ENCODE assay signal across 8 cellular contexts in the genomic region with DNA sequence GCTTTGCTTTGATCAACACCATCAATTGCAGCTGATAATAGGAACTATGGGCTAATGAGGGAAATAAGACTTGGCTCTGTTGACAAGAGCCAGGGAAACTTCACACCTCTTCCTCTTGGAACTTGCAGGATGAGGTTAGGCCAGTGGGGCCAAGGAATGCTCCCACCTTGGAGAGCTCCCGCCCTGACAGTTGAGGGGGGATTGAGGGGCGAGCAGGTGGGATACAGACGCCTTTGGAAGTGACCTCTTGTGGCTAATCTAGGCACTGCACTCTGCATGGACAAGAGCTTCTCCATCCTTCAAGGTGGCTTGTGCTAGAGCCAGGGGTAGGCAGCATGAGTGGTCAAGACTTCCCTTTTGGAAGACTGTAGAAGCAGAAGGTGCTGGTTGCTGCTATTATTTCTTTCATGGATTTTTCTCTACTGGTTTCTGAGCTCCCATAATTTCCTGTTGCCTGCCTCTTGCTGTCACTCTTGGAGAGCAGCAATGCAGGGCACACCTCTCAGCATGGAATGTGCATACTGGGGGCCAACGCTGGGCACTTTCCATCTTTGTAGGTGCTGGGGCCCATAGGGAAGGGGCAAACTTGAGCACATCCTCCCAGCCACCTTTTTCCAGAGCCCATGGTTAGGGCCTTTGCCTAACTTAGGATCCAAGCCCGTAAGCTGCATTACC. TPM values are rescaled to one million over a fixed set of nuclear protein-coding genes. Genes with fewer than 3 reads are reported as not detected.
DNase-seq lines count a peak whose midpoint lies in the region; ATAC-seq, FAIRE-seq and TF ChIP-seq lines count a peak whose summit lies in the region.

No MANE protein-coding gene starts in this region.

- H3K79me2 ChIP-seq in endothelial cell of umbilical vein (ENCODE audit: control insufficient read depth, insufficient read depth, low read length) = peaks cover 17% of the 10 kb centered on the region
- H3K79me2 ChIP-seq in osteoblast (ENCODE audit: insufficient read depth, low read length) = peaks cover 24% of the 10 kb centered on the region

- H3K4me2 ChIP-seq in endothelial cell of umbilical vein (ENCODE audit: insufficient read depth, low read length) (no peak overlapping the region), osteoblast (ENCODE audit: insufficient read depth, low read length) (no peak overlapping the region)

- peaks cover 7% of the 10 kb centered on the region for H3K4me1 ChIP-seq in endothelial cell of umbilical vein (ENCODE audit: control insufficient read depth, extremely low read depth, insufficient read depth, low read length)
- peaks cover 7% of the 10 kb centered on the region for H3K4me1 ChIP-seq in osteoblast (ENCODE audit: insufficient read depth, low read length)

- peak; percentile 91 for FAIRE-seq in endothelial cell of umbilical vein (lab: Jason Lieb, UNC)

- H3K27me3 ChIP-seq in endothelial cell of umbilical vein (ENCODE audit: control insufficient read depth in 2 of 2, insufficient read depth in 2 of 2, low read length in 2 of 2) = no peaks in the 10 kb centered on the region
- H3K27me3 ChIP-seq in osteoblast (ENCODE audit: insufficient read depth, low read length) = no peaks in the 10 kb centered on the region

- H2AFZ ChIP-seq in endothelial cell of umbilical vein (ENCODE audit: low read depth, low read length) (no peak overlapping the region), osteoblast (ENCODE audit: low read length) (no peak overlapping the region)

- DNase-seq in NCI-H2196 (lab: John Stamatoyannopoulos, UW; ENCODE audit: unreplicated experiment) (peak; percentile 14), NCI-H2196 treated with DMSO at 0.1 percent for 48 hours (lab: John Stamatoyannopoulos, UW; ENCODE audit: unreplicated experiment) (no peak), endothelial cell of umbilical vein (ENCODE audit: low read depth, low spot score) (peak; percentile 61), osteoblast (ENCODE audit: insufficient read length, low spot score, missing footprints) (no peak)
- peak; percentile 26 to 31 for DNase-seq in activated CD4-positive, alpha-beta T cell treated with anti-CD3 and anti-CD28 coated beads, Interleukin-2, amount 50 U/mL, for 4 hours

- dilution Hi-C loops in endothelial cell of umbilical vein (cut with MboI; ENCODE audit: extremely low pct_ligation_motif_present, low sequenced_read_pairs) = no loop called here

- H3K9me1 ChIP-seq in endothelial cell of umbilical vein (replicated peaks; ENCODE audit: control insufficient read depth, extremely low read depth, insufficient read depth, low read length) = no peaks in the 10 kb centered on the region

- intact Hi-C loops in endothelial cell of umbilical vein (cut with micrococcal nuclease) = loop anchor here (1.0 to 2.0 kb wide), 3 partner anchors 41 to 235 kb away; partner anchors contain the start of gene RPL23A

- H3K36me3 ChIP-seq in endothelial cell of umbilical vein (ENCODE audit: control insufficient read depth in 2 of 2, extremely low read depth in 1 of 2, insufficient read depth in 2 of 2, low read length in 2 of 2) (no peaks in the 10 kb centered on the region), osteoblast (ENCODE audit: insufficient read depth, low read length) (no peaks in the 10 kb centered on the region)

- no TSS peak for BruUV-seq in endothelial cell of umbilical vein (replicated peaks; lab: Mats Ljungman, UMichigan)

- TF ChIP-seq CTCF in LNCAP (IDR thresholded peaks at IDR 0.05) (peak; percentile 89), endothelial cell of umbilical vein (IDR thresholded peaks at IDR 0.05; ENCODE audit: extremely low read depth in 1 of 2, insufficient read depth in 1 of 2, low read depth in 1 of 2, low read length in 2 of 2) (peak; percentile 88 to 89), osteoblast (IDR thresholded peaks at IDR 0.05; ENCODE audit: extremely low read depth, low read depth, low read length) (peak; percentile 90)

- POLR2A ChIA-PET in endothelial cell of umbilical vein (lab: Charles Lee) = interaction anchor here (1.1 to 1.4 kb wide), 2 partner anchors 225 to 227 kb away, joined by 3 to 4 read pairs; partner anchors contain the start of gene NEK8

- no peak overlapping the region for H3K9ac ChIP-seq in endothelial cell of umbilical vein (replicated peaks; ENCODE audit: extremely low read depth, insufficient read depth, low read length)

- H3K9me3 ChIP-seq in endothelial cell of umbilical vein (replicated peaks; ENCODE audit: control insufficient read depth, insufficient read depth, low read length) (no peaks in the 10 kb centered on the region), osteoblast (ENCODE audit: low read depth, low read length) (no peaks in the 10 kb centered on the region)

- no peak for TF ChIP-seq POLR2A in endothelial cell of umbilical vein (IDR thresholded peaks at IDR 0.05; ENCODE audit: low read depth, low read length)

- CTCF ChIA-PET in endothelial cell of umbilical vein (lab: Charles Lee) = interaction anchor here (0.5 to 7.8 kb wide), 58 partner anchors 9 to 307 kb away, joined by 3 to 249 read pairs (median 5); partner anchors contain the start of genes DHRS13, FAM222B, NEK8 and RPL23A

- H4K20me1 ChIP-seq in endothelial cell of umbilical vein (replicated peaks; ENCODE audit: control insufficient read depth, extremely low read depth, insufficient read depth, low read length) (no peaks in the 10 kb centered on the region), osteoblast (ENCODE audit: insufficient read depth, low read length) (no peaks in the 10 kb centered on the region)

- H3K27ac ChIP-seq in endothelial cell of umbilical vein (ENCODE audit: insufficient read depth, low read depth, low read length) (no peak overlapping the region), osteoblast (ENCODE audit: low read depth, low read length) (no peak overlapping the region)

- H3K4me3 ChIP-seq in endothelial cell of umbilical vein (replicated peaks in 1 of 3; ENCODE audit: insufficient read depth in 1 of 3, low read depth in 1 of 3, low read length in 3 of 3) (no peak overlapping the region), osteoblast (ENCODE audit: insufficient read depth, low read length) (no peak overlapping the region)

- no peak for ATAC-seq in GM19455 (IDR thresholded peaks at IDR 0.05; ENCODE audit: unreplicated experiment)
- no peak for ATAC-seq in HG02642 (IDR thresholded peaks at IDR 0.05; ENCODE audit: poor library complexity, unreplicated experiment)

TF ChIP-seq in endothelial cell of umbilical vein, 7 proteins besides CTCF, POLR2A, EP300 and RAD21:
- TF ChIP-seq MAX (IDR thresholded peaks at IDR 0.05; ENCODE audit: insufficient read depth, insufficient read length) = no peak

RNA-seq across cellular contexts. Expression of gene PHF12, which starts 2.3 kb away (rescaled TPM):
- total RNA-seq in endothelial cell of umbilical vein = 36.4 and 44.2 TPM in 2 replicates
- polyA plus RNA-seq in endothelial cell of umbilical vein = 24.3 and 26.6 TPM in 2 replicates
- polyA plus RNA-seq in endothelial cell of umbilical vein (2011; cell fraction: cytosol; rRNA removed) = 19.5 and 23.3 TPM in 2 replicates
- 50.6 and 57.4 TPM in 2 replicates for polyA plus RNA-seq in endothelial cell of umbilical vein (2011; cell fraction: nucleus; rRNA removed)
- 25.2 and 26.2 TPM in 2 replicates for polyA plus RNA-seq in endothelial cell of umbilical vein (2012)
- polyA minus RNA-seq in endothelial cell of umbilical vein = 31.8 and 35.6 TPM in 2 replicates
- 16.9 TPM for polyA minus RNA-seq in endothelial cell of umbilical vein (2011; cell fraction: cytosol; rRNA and poly(A)+ RNA removed)
- polyA minus RNA-seq in endothelial cell of umbilical vein (2011; cell fraction: nucleus; rRNA and poly(A)+ RNA removed) = 31.7 and 34.7 TPM in 2 replicates
- 20.3 and 26.8 TPM in 2 replicates for total RNA-seq in osteoblast

RNA-seq across cellular contexts. Expression of gene DHRS13, which starts 50.7 kb away (rescaled TPM):
- total RNA-seq in endothelial cell of umbilical vein = 5.6 and 7.2 TPM in 2 replicates
- polyA plus RNA-seq in endothelial cell of umbilical vein = 8.2 and 9.3 TPM in 2 replicates
- 7.1 and 7.3 TPM in 2 replicates for polyA plus RNA-seq in endothelial cell of umbilical vein (2011; cell fraction: cytosol; rRNA removed)
- 5.3 and 6.0 TPM in 2 replicates for polyA plus RNA-seq in endothelial cell of umbilical vein (2011; cell fraction: nucleus; rRNA removed)
- polyA plus RNA-seq in endothelial cell of umbilical vein (2012) = 1.5 and 1.8 TPM in 2 replicates
- 2.4 and 3.6 TPM in 2 replicates for polyA minus RNA-seq in endothelial cell of umbilical vein
- polyA minus RNA-seq in endothelial cell of umbilical vein (2011; cell fraction: cytosol; rRNA and poly(A)+ RNA removed) = 10.3 TPM
- 2.5 TPM in 2 replicates for polyA minus RNA-seq in endothelial cell of umbilical vein (2011; cell fraction: nucleus; rRNA and poly(A)+ RNA removed)
- 4.7 and 6.2 TPM in 2 replicates for total RNA-seq in osteoblast

RNA-seq across cellular contexts. Expression of gene SEZ6, which starts 52.3 kb away (rescaled TPM):
- total RNA-seq in endothelial cell of umbilical vein (not detected in 2 replicates), osteoblast (not detected in 2 replicates)
- polyA plus RNA-seq in endothelial cell of umbilical vein = not detected in 2 replicates
- polyA plus RNA-seq in endothelial cell of umbilical vein (2011; cell fraction: cytosol; rRNA removed) = not detected in 2 replicates
- polyA plus RNA-seq in endothelial cell of umbilical vein (2011; cell fraction: nucleus; rRNA removed) = not detected in 2 replicates
- not detected in 2 replicates for polyA plus RNA-seq in endothelial cell of umbilical vein (2012)
- not detected in 2 replicates for polyA minus RNA-seq in endothelial cell of umbilical vein
- polyA minus RNA-seq in endothelial cell of umbilical vein (2011; cell fraction: cytosol; rRNA and poly(A)+ RNA removed) = not detected
- not detected in 2 replicates for polyA minus RNA-seq in endothelial cell of umbilical vein (2011; cell fraction: nucleus; rRNA and poly(A)+ RNA removed)

RNA-seq across cellular contexts. Expression of gene FLOT2, which starts 56.0 kb away (rescaled TPM):
- total RNA-seq in endothelial cell of umbilical vein (131 and 169 TPM in 2 replicates), osteoblast (32.1 and 35.1 TPM in 2 replicates)
- 180 and 184 TPM in 2 replicates for polyA plus RNA-seq in endothelial cell of umbilical vein
- 105 TPM in 2 replicates for polyA plus RNA-seq in endothelial cell of umbilical vein (2011; cell fraction: cytosol; rRNA removed)
- polyA plus RNA-seq in endothelial cell of umbilical vein (2011; cell fraction: nucleus; rRNA removed) = 77.0 and 84.7 TPM in 2 replicates
- polyA plus RNA-seq in endothelial cell of umbilical vein (2012) = 76.8 and 86.5 TPM in 2 replicates
- polyA minus RNA-seq in endothelial cell of umbilical vein = 187 and 214 TPM in 2 replicates
- polyA minus RNA-seq in endothelial cell of umbilical vein (2011; cell fraction: cytosol; rRNA and poly(A)+ RNA removed) = 70.7 TPM
- polyA minus RNA-seq in endothelial cell of umbilical vein (2011; cell fraction: nucleus; rRNA and poly(A)+ RNA removed) = 24.4 and 26.2 TPM in 2 replicates

Comparison
In these comparisons a context has a peak if more than half of its experiments do, and no peak if none do; other contexts are left out.
1. DNase-seq: peak in NCI-H2196 (single experiment), activated CD4-positive, alpha-beta T cell treated with anti-CD3 and anti-CD28 coated beads, Interleukin-2, amount 50 U/mL, for 4 hours (2 of 2) and endothelial cell of umbilical vein (single experiment); none in NCI-H2196 treated with DMSO at 0.1 percent for 48 hours (single experiment) and osteoblast (single experiment).
2. Peak in every context shown above with its lines, with median percentiles within 50 percentile points of each other: CTCF ChIP-seq.